ENCODE assay signal across 22 cellular contexts in the genomic region with DNA sequence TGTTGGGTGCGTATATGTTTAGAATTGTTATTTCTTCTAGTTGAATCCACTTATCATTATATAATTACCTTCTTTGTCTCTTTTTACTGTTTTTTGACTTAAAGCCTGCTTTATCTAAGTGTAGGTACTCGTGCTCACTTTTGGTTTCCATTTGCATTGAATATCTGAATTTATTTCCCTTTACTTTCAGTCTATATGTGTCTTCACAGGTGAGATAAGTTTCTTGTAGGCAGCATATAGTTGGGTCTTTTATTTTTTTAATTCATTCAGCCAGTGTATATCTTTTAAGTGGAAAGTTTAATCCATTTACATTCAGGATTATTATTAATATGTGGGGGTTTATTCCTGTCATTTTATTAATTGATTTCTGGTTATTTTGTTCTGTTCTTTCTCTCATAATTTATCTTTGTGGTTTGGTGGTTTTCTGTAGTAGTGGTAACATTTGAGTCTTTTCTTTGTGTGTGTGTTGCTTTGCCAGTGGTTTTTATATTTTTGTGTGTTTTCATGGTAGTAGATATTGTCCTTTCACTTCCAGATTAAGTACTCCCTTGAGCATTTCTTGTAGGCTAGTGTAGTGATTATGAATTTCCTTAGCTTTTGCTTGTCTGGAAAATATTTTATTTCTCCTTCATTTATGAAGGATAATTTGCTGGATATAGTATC. TPM values are rescaled to one million over a fixed set of nuclear protein-coding genes. Genes with fewer than 3 reads are reported as not detected.
A peak's percentile ranks its signal among the peaks of the same experiment; 100 is the strongest.
DNase-seq lines count a peak whose midpoint lies in the region; ATAC-seq and TF ChIP-seq lines count a peak whose summit lies in the region.
"Had no signal": no experiment of that assay in that cellular context is flagged by ENCODE, and none has a peak within 500 bp of the region (broad histone marks: within the 10 kb centered on the region; RNA-seq: fewer than 3 reads in every experiment).

No MANE protein-coding gene starts in this region.

- no peak overlapping the region for H2BK15ac ChIP-seq in mesenchymal stem cell (ENCODE audit: low read depth, poor library complexity, severe bottlenecking)

- peak overlapping the region; percentile 47 for H3K27ac Mint-ChIP-seq in activated CD8-positive, alpha-beta memory T cell treated with anti-CD3 and anti-CD28 coated beads, Interleukin-2, amount 10 ng/mL, durations not matched to agents 7 days and 5 days
- peak overlapping the region; percentile 47 for H3K27ac Mint-ChIP-seq in activated T-helper 17 cell treated with anti-CD3 and anti-CD28 coated beads, Interleukin-2, amount 50 U/mL, for 72 hours
- peak overlapping the region in 4 of 9 donors; percentile 1 to 58 (median 45) for H3K27ac Mint-ChIP-seq in naive thymus-derived CD4-positive, alpha-beta T cell
- H3K27ac Mint-ChIP-seq: IgD-negative memory B cell had no signal

- no CpG with 5 or more reads among the region's 2 CpGs for WGBS in mesenchymal stem cell
- WGBS in right cardiac atrium, result 96% methylated on average over 2 of the region's 2 CpGs
- 95 to 97% methylated on average over 2 of the region's 2 CpGs for WGBS in heart right ventricle, 2 donors

- H3K4me3 ChIP-seq in HEK293 (ENCODE audit: low read depth, low read length), result no peak overlapping the region
- H3K4me3 ChIP-seq in naive thymus-derived CD4-positive, alpha-beta T cell (ENCODE audit: low read length), result no peak overlapping the region
- no peak overlapping the region for H3K4me3 ChIP-seq in mesenchymal stem cell (ENCODE audit: insufficient read depth in 1 of 2, low read depth in 1 of 2, low read length in 2 of 2)
- H3K4me3 ChIP-seq in right cardiac atrium (ENCODE audit: low read length), result no peak overlapping the region
- H3K4me3 ChIP-seq in heart right ventricle, result no peak overlapping the region
- H3K4me3 ChIP-seq: A549, BLaER1, PC-9, psoas muscle, skin epidermis had no signal

- POLR2A ChIA-PET in HEK293 (lab: Yijun Ruan, JAX), result no interaction called here
- POLR2A ChIA-PET in naive thymus-derived CD4-positive, alpha-beta T cell (lab: Charles Lee), result no interaction called here

- H4K8ac ChIP-seq in mesenchymal stem cell (ENCODE audit: low read length), result no peak overlapping the region

- peaks cover 56% of the 10 kb centered on the region for H3K4me1 Mint-ChIP-seq in activated CD8-positive, alpha-beta memory T cell treated with anti-CD3 and anti-CD28 coated beads, Interleukin-2, amount 10 ng/mL, durations not matched to agents 7 days and 5 days
- peaks cover 76% of the 10 kb centered on the region for H3K4me1 Mint-ChIP-seq in activated T-helper 17 cell treated with anti-CD3 and anti-CD28 coated beads, Interleukin-2, amount 50 U/mL, for 72 hours
- peaks cover 66 to 94% (median 92%) of the 10 kb centered on the region in 7 donors for H3K4me1 Mint-ChIP-seq in naive thymus-derived CD4-positive, alpha-beta T cell

- H2BK12ac ChIP-seq in mesenchymal stem cell (ENCODE audit: low read length in 2 of 2), result no peak overlapping the region

- H3K27me3 Mint-ChIP-seq in activated CD8-positive, alpha-beta memory T cell treated with anti-CD3 and anti-CD28 coated beads, Interleukin-2, amount 10 ng/mL, durations not matched to agents 7 days and 5 days, result no peaks in the 10 kb centered on the region
- no peaks in the 10 kb centered on the region for H3K27me3 Mint-ChIP-seq in activated T-helper 17 cell treated with anti-CD3 and anti-CD28 coated beads, Interleukin-2, amount 50 U/mL, for 72 hours
- H3K27me3 Mint-ChIP-seq in naive thymus-derived CD4-positive, alpha-beta T cell, result no peaks in the 10 kb centered on the region
- H3K27me3 Mint-ChIP-seq: IgD-negative memory B cell had no signal

- H2BK120ac ChIP-seq in mesenchymal stem cell (ENCODE audit: low read depth, low read length), result no peak overlapping the region

- CTCF ChIA-PET in activated CD8-positive, alpha-beta memory T cell treated with anti-CD3 and anti-CD28 coated beads, Interleukin-2, amount 10 ng/mL, durations not matched to agents 7 days and 5 days (lab: Charles Lee), result no interaction called here
- CTCF ChIA-PET in HEK293 (lab: Yijun Ruan, JAX), result interaction anchor here (0.6 kb wide), 1 partner anchor 9 kb away, joined by 3 read pairs; no protein-coding TSS in a partner anchor
- CTCF ChIA-PET in naive thymus-derived CD4-positive, alpha-beta T cell (lab: Charles Lee), result no interaction called here

- H3K36me3 Mint-ChIP-seq in activated CD8-positive, alpha-beta memory T cell treated with anti-CD3 and anti-CD28 coated beads, Interleukin-2, amount 10 ng/mL, durations not matched to agents 7 days and 5 days, result peaks cover 49% of the 10 kb centered on the region
- H3K36me3 Mint-ChIP-seq in activated T-helper 17 cell treated with anti-CD3 and anti-CD28 coated beads, Interleukin-2, amount 50 U/mL, for 72 hours (ENCODE audit: low read depth), result peaks cover 9% of the 10 kb centered on the region
- H3K36me3 Mint-ChIP-seq in naive thymus-derived CD4-positive, alpha-beta T cell, result peaks cover 16 to 56% (median 49%) of the 10 kb centered on the region in 5 donors

- H3K36me3 ChIP-seq in HEK293 (ENCODE audit: control insufficient read depth in 2 of 2, insufficient read depth in 1 of 2, low read length in 2 of 2), result no peaks in the 10 kb centered on the region
- H3K36me3 ChIP-seq in naive thymus-derived CD4-positive, alpha-beta T cell (ENCODE audit: control insufficient read depth in 2 of 3, insufficient read depth in 3 of 3, low read length in 3 of 3), result no peaks in the 10 kb centered on the region
- no peaks in the 10 kb centered on the region for H3K36me3 ChIP-seq in mesenchymal stem cell (ENCODE audit: control insufficient read depth in 1 of 2, insufficient read depth in 2 of 2, low read depth in 1 of 2, low read length in 2 of 2)
- no peaks in the 10 kb centered on the region for H3K36me3 ChIP-seq in heart right ventricle

- H3K27me3 ChIP-seq in naive thymus-derived CD4-positive, alpha-beta T cell (ENCODE audit: control insufficient read depth in 2 of 2, insufficient read depth in 2 of 2, low read length in 2 of 2), result no peaks in the 10 kb centered on the region
- H3K27me3 ChIP-seq in mesenchymal stem cell (ENCODE audit: control insufficient read depth in 1 of 2, insufficient read depth in 1 of 2, low read length in 2 of 2) (no peaks in the 10 kb centered on the region), right cardiac atrium (ENCODE audit: control insufficient read depth, insufficient read depth) (no peaks in the 10 kb centered on the region), heart right ventricle (no peaks in the 10 kb centered on the region)
- H3K27me3 ChIP-seq: BLaER1 had no signal

- ATAC-seq in activated CD8-positive, alpha-beta memory T cell treated with anti-CD3 and anti-CD28 coated beads, Interleukin-2, amount 10 ng/mL, durations not matched to agents 7 days and 5 days, result peak; percentile 60
- ATAC-seq in activated T-helper 17 cell treated with anti-CD3 and anti-CD28 coated beads, Interleukin-2, amount 50 U/mL, for 72 hours (replicated peaks), result peak; percentile 78
- no peak for ATAC-seq in naive thymus-derived CD4-positive, alpha-beta T cell
- ATAC-seq in right cardiac atrium (no peak), heart right ventricle (no peak)
- ATAC-seq: A549, psoas muscle had no signal

- H3K27ac ChIP-seq in HEK293 (ENCODE audit: extremely low read depth, low read depth, low read length) (no peak overlapping the region), mesenchymal stem cell (ENCODE audit: low read length, poor library complexity, severe bottlenecking) (no peak overlapping the region), right cardiac atrium (ENCODE audit: low read length) (no peak overlapping the region), heart right ventricle (no peak overlapping the region)
- no peak overlapping the region for H3K27ac ChIP-seq in naive thymus-derived CD4-positive, alpha-beta T cell (ENCODE audit: low read depth, low read length)
- H3K27ac ChIP-seq: A549, BLaER1, PC-9, psoas muscle, skin epidermis had no signal

- no peak overlapping the region for H3K14ac ChIP-seq in mesenchymal stem cell (ENCODE audit: low read length in 2 of 2)

- H3K9ac ChIP-seq in mesenchymal stem cell (ENCODE audit: low read length), result no peak overlapping the region
- H3K9ac ChIP-seq: BLaER1 had no signal

- no peaks in the 10 kb centered on the region for H3K9me3 ChIP-seq in HEK293 (ENCODE audit: control insufficient read depth, insufficient read depth, low read depth, low read length)
- H3K9me3 ChIP-seq in naive thymus-derived CD4-positive, alpha-beta T cell (ENCODE audit: control insufficient read depth in 2 of 3, low read length in 3 of 3), result peaks cover 0 to 6% (median 4%) of the 10 kb centered on the region in 3 experiments
- peaks cover 14% of the 10 kb centered on the region for H3K9me3 ChIP-seq in mesenchymal stem cell (ENCODE audit: control insufficient read depth, low read length)
- no peaks in the 10 kb centered on the region for H3K9me3 ChIP-seq in right cardiac atrium (ENCODE audit: control insufficient read depth, low read length)
- H3K9me3 ChIP-seq in heart right ventricle, result peaks cover 0 to 37% (median 11%) of the 10 kb centered on the region in 11 donors

- H2AK5ac ChIP-seq in mesenchymal stem cell (ENCODE audit: low read length, severe bottlenecking), result no peak overlapping the region

- intact Hi-C loops in naive thymus-derived CD4-positive, alpha-beta T cell (cut with micrococcal nuclease), result loop anchor here in 1 of 2 donors (10.0 kb wide), 1 partner anchor 585 kb away; no protein-coding TSS in a partner anchor
- intact Hi-C loops in right cardiac atrium (cut with DNase I) (loop anchor here in 1 of 4 donors (10.0 kb wide), 2 partner anchors 55 to 205 kb away; no protein-coding TSS in a partner anchor), heart right ventricle (cut with DNase I) (loop anchor here in 4 of 10 donors (5.0 to 10.0 kb wide), 4 partner anchors 45 to 207 kb away; no protein-coding TSS in a partner anchor)

- H3K18ac ChIP-seq in mesenchymal stem cell (ENCODE audit: low read depth in 1 of 2, low read length in 2 of 2), result no peak overlapping the region

- H3K4me2 ChIP-seq in mesenchymal stem cell (ENCODE audit: low read length, poor library complexity, severe bottlenecking), result no peak overlapping the region
- H3K4me2 ChIP-seq: A549, BLaER1, PC-9 had no signal

- H3K79me1 ChIP-seq in mesenchymal stem cell (replicated peaks; ENCODE audit: low read length, poor library complexity, severe bottlenecking), result peaks cover 5% of the 10 kb centered on the region

- H3K4me1 ChIP-seq in HEK293 (ENCODE audit: control insufficient read depth, insufficient read depth, low read length) (no peaks in the 10 kb centered on the region), mesenchymal stem cell (ENCODE audit: control insufficient read depth, insufficient read depth, low read depth, low read length) (peaks cover 3% of the 10 kb centered on the region), right cardiac atrium (ENCODE audit: control insufficient read depth, insufficient read depth, low read length) (no peaks in the 10 kb centered on the region), heart right ventricle (peaks cover 2 to 49% (median 21%) of the 10 kb centered on the region in 9 donors)
- H3K4me1 ChIP-seq in naive thymus-derived CD4-positive, alpha-beta T cell (ENCODE audit: control insufficient read depth in 2 of 2, insufficient read depth in 2 of 2, low read length in 2 of 2), result peaks cover 31 to 32% of the 10 kb centered on the region in 2 donors

- no peak overlapping the region for H2AFZ ChIP-seq in mesenchymal stem cell (ENCODE audit: low read depth, low read length)
- H2AFZ ChIP-seq: PC-9 had no signal

- H3K23ac ChIP-seq in mesenchymal stem cell (ENCODE audit: low read length in 2 of 2), result no peak overlapping the region

- H2BK5ac ChIP-seq in mesenchymal stem cell (ENCODE audit: low read depth, low read length, poor library complexity, severe bottlenecking), result no peak overlapping the region

- TF ChIP-seq CTCF in HEK293 (tag by site-specific recombination; IDR thresholded peaks at IDR 0.05) (no peak), heart right ventricle (IDR thresholded peaks at IDR 0.05) (no peak)

- peak overlapping the region; percentile 20 for H3K4me3 Mint-ChIP-seq in activated CD8-positive, alpha-beta memory T cell treated with anti-CD3 and anti-CD28 coated beads, Interleukin-2, amount 10 ng/mL, durations not matched to agents 7 days and 5 days
- peak overlapping the region; percentile 61 for H3K4me3 Mint-ChIP-seq in activated T-helper 17 cell treated with anti-CD3 and anti-CD28 coated beads, Interleukin-2, amount 50 U/mL, for 72 hours
- H3K4me3 Mint-ChIP-seq in naive thymus-derived CD4-positive, alpha-beta T cell, result peak overlapping the region in 9 of 10 donors; percentile 10 to 60 (median 21)

- peaks cover 8% of the 10 kb centered on the region for H3K9me3 Mint-ChIP-seq in activated CD8-positive, alpha-beta memory T cell treated with anti-CD3 and anti-CD28 coated beads, Interleukin-2, amount 10 ng/mL, durations not matched to agents 7 days and 5 days (ENCODE audit: low read depth)
- peaks cover 11% of the 10 kb centered on the region for H3K9me3 Mint-ChIP-seq in activated T-helper 17 cell treated with anti-CD3 and anti-CD28 coated beads, Interleukin-2, amount 50 U/mL, for 72 hours
- peaks cover 7 to 39% (median 25%) of the 10 kb centered on the region in 11 donors for H3K9me3 Mint-ChIP-seq in naive thymus-derived CD4-positive, alpha-beta T cell

- no peak overlapping the region for H3K4ac ChIP-seq in mesenchymal stem cell (ENCODE audit: low read depth in 1 of 2, low read length in 2 of 2)

- no peak overlapping the region for H4K91ac ChIP-seq in mesenchymal stem cell (ENCODE audit: low read length)

- DNase-seq in activated CD8-positive, alpha-beta memory T cell treated with anti-CD3 and anti-CD28 coated beads, Interleukin-2, amount 10 ng/mL, durations not matched to agents 7 days and 5 days, result no peak
- DNase-seq in activated CD8-positive, alpha-beta memory T cell treated with anti-CD3 and anti-CD28 coated beads for 24 hours, result no peak
- no peak for DNase-seq in naive thymus-derived CD4-positive, alpha-beta T cell
- no peak for DNase-seq in mesenchymal stem cell
- no peak for DNase-seq in right cardiac atrium
- DNase-seq in heart right ventricle, result no peak
- DNase-seq: activated CD4-positive, alpha-beta T cell treated with anti-CD3 and anti-CD28 coated beads for 1 hour; anterior cingulate cortex; central memory CD4-positive, alpha-beta T cell; DMS153; effector CD8-positive, alpha-beta T cell; midbrain; NCI-H1694 treated with DMSO at 0.1 percent for 48 hours; NCI-H2227 treated with DMSO at 0.1 percent for 48 hours; PC-9; psoas muscle had no signal

RNA-seq across cellular contexts. Expression of a gene that starts 27.3 kb away (rescaled TPM):
- total RNA-seq in activated CD8-positive, alpha-beta memory T cell treated with anti-CD3 and anti-CD28 coated beads, Interleukin-2, amount 10 ng/mL, durations not matched to agents 7 days and 5 days, result 100 to 1,000 TPM in 1 of 2 experiments, 10 to 100 TPM in 1; 90.0 to 126 TPM
- 100 to 1,000 TPM in 1 of 2 donors, 10 to 100 TPM in 1; 88.9 to 155 TPM for total RNA-seq in activated T-helper 17 cell treated with anti-CD3 and anti-CD28 coated beads, Interleukin-2, amount 50 U/mL, for 72 hours
- 100 to 1,000 TPM; 115 to 149 (median 131) TPM for total RNA-seq in naive thymus-derived CD4-positive, alpha-beta T cell
- polyA plus RNA-seq in naive thymus-derived CD4-positive, alpha-beta T cell, result 100 to 1,000 TPM; 109 to 140 TPM
- 104 TPM for polyA plus RNA-seq in mesenchymal stem cell (2013, experiment 1 of 2)
- polyA plus RNA-seq in mesenchymal stem cell (2013, experiment 2 of 2), result 107 TPM
- total RNA-seq in right cardiac atrium (100 to 1,000 TPM in 1 of 4 donors, 10 to 100 TPM in 3; 85.3 to 118 (median 94.5) TPM), heart right ventricle (100 to 1,000 TPM in 5 of 10 donors, 10 to 100 TPM in 5; 90.8 to 113 (median 97.8) TPM)
- polyA plus RNA-seq in right cardiac atrium (44.7 TPM), heart right ventricle (10 to 100 TPM; 37.7 to 46.2 TPM)

Comparison
In these comparisons a context has a peak if more than half of its experiments do, and no peak if none do; other contexts are left out.
1. ATAC-seq: peak in activated CD8-positive, alpha-beta memory T cell treated with anti-CD3 and anti-CD28 coated beads, Interleukin-2, amount 10 ng/mL, durations not matched to agents 7 days and 5 days (single experiment) and activated T-helper 17 cell treated with anti-CD3 and anti-CD28 coated beads, Interleukin-2, amount 50 U/mL, for 72 hours (single experiment); none in naive thymus-derived CD4-positive, alpha-beta T cell (single experiment), right cardiac atrium (0 of 2) and heart right ventricle (0 of 8).
2. Peak in every context shown above with its lines, with median percentiles within 50 percentile points of each other: H3K4me3 Mint-ChIP-seq.